Comparison of ENCODE assay signal across 8 cellular contexts in the genomic region with DNA sequence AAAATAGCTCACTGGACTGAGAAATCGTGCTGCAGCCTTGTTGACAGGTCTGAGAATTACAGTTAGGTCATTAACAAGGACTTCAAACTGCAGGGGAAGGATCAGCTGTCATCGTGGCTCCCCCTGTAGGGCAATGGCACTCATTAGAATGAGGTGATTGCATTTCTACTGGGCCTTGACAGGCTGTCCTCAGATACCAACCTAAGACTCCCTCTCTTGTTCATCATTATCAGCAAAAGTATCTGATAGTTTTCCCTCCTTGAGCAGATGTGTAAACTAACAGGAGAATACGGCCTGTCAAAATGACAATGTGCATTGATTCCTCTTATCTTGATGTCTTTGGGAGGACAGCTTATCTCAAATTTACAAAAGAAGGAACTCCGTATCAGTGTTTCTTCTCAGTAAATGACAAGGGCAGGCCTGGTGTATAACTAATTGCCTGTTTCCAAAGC.
A peak's percentile ranks its signal among the peaks of the same experiment; 100 is the strongest.
DNase-seq lines count a peak whose midpoint lies in the region; ATAC-seq, FAIRE-seq and TF ChIP-seq lines count a peak whose summit lies in the region.

No MANE protein-coding gene starts in this region.

- H3K27me3 ChIP-seq in NT2/D1 (ENCODE audit: insufficient read depth, insufficient read length) (no peaks in the 10 kb centered on the region), endodermal cell (ENCODE audit: control insufficient read depth, insufficient read depth, low read length, poor library complexity, severe bottlenecking) (no peaks in the 10 kb centered on the region)

- no peaks in the 10 kb centered on the region for H3K9me3 ChIP-seq in A549
- H3K9me3 ChIP-seq in NT2/D1 (ENCODE audit: insufficient read depth, low read length): no peaks in the 10 kb centered on the region
- H3K9me3 ChIP-seq in endodermal cell (ENCODE audit: control insufficient read depth, low read length): peaks cover 6% of the 10 kb centered on the region

- H3K36me3 ChIP-seq in NT2/D1 (ENCODE audit: insufficient read depth, insufficient read length, low read length) (no peaks in the 10 kb centered on the region), endodermal cell (ENCODE audit: control insufficient read depth, insufficient read depth, low read length) (no peaks in the 10 kb centered on the region)

- WGBS in A549 (ENCODE audit: missing lambda C conversion rate): 51% methylated on average over 4 of the region's 4 CpGs
- WGBS in endodermal cell (ENCODE audit: insufficient coverage in 1 of 2, insufficient read length in 1 of 2), 2 experiments: 10 to 17% methylated on average over 3 to 4 of the region's 4 CpGs

- H3K4me3 Mint-ChIP-seq in endodermal cell: no peak overlapping the region

- ATAC-seq in A549 (peak; percentile 81 to 82; a peak in 5 of 6 replicates), GM18498 (IDR thresholded peaks at IDR 0.05; ENCODE audit: unreplicated experiment) (peak; percentile 72), HG03175 (IDR thresholded peaks at IDR 0.05; ENCODE audit: unreplicated experiment) (peak; percentile 72)

- peaks cover 12% of the 10 kb centered on the region for H3K4me1 Mint-ChIP-seq in endodermal cell

- H3K27me3 Mint-ChIP-seq in endodermal cell (ENCODE audit: insufficient read depth): no peaks in the 10 kb centered on the region

- peak; percentile 19 to 62 for DNase-seq in A549 (ENCODE audit: low read depth in 1 of 2, low spot score in 1 of 2)
- peak; percentile 64 for DNase-seq in NT2/D1 (ENCODE audit: low read depth, low spot score)
- DNase-seq in endodermal cell: peak; percentile 89
- DNase-seq in stimulated activated CD8-positive, alpha-beta memory T cell treated with anti-CD3 and anti-CD28 coated beads, Interleukin-4, amount 100 ng/mL, for 48 hours: peak; percentile 34
- DNase-seq in GM19238 (ENCODE audit: insufficient read length, low spot score): no peak
- no peak for DNase-seq in NCI-H2227 treated with DMSO at 0.1 percent for 48 hours (lab: John Stamatoyannopoulos, UW)

- TF ChIP-seq CTCF in A549 (IDR thresholded peaks at IDR 0.05) (peak; percentile 35; the same call in 2 of the 3 replicates), endodermal cell (conservative IDR thresholded peaks at IDR 0.05) (peak; percentile 93)

- CTCF ChIA-PET in A549 (lab: Yijun Ruan, JAX): interaction anchor here (1.1 to 1.8 kb wide), 5 partner anchors 8 to 46 kb away, joined by 3 to 6 read pairs (median 4); no protein-coding TSS in a partner anchor

- no peak overlapping the region for H3K4me2 ChIP-seq in A549

- no peak for TF ChIP-seq EP300 in A549 (IDR thresholded peaks at IDR 0.05)

- no peak overlapping the region for H3K4me3 ChIP-seq in A549
- no peak overlapping the region for H3K4me3 ChIP-seq in NT2/D1 (ENCODE audit: insufficient read length, low read depth)
- H3K4me3 ChIP-seq in endodermal cell (ENCODE audit: low read length): no peak overlapping the region

- no peak overlapping the region for H3K27ac Mint-ChIP-seq in endodermal cell

- FAIRE-seq in A549 (lab: Jason Lieb, UNC): no peak

- H3K4me1 ChIP-seq in A549 (no peaks in the 10 kb centered on the region), NT2/D1 (ENCODE audit: insufficient read depth, insufficient read length) (no peaks in the 10 kb centered on the region), endodermal cell (ENCODE audit: control insufficient read depth, insufficient read depth, low read length) (no peaks in the 10 kb centered on the region)

- POLR2A ChIA-PET in A549 (lab: Yijun Ruan, JAX): no interaction called here

- no peak for TF ChIP-seq POLR2A in A549 (IDR thresholded peaks at IDR 0.05; ENCODE audit: low read length)

- H3K9ac ChIP-seq in NT2/D1 (ENCODE audit: insufficient read length, low read depth): no peak overlapping the region
- H3K9ac ChIP-seq in endodermal cell (ENCODE audit: extremely low read depth, low read length, poor library complexity, severe bottlenecking): no peak overlapping the region

- H3K9me3 Mint-ChIP-seq in endodermal cell: peaks cover 11% of the 10 kb centered on the region

- H3K27ac ChIP-seq in A549: no peak overlapping the region
- no peak overlapping the region for H3K27ac ChIP-seq in endodermal cell (ENCODE audit: low read depth, low read length)

- TF ChIP-seq RAD21 in A549 (conservative IDR thresholded peaks at IDR 0.05 in 1 of 2, IDR thresholded peaks at IDR 0.05 in 1 of 2): peak; percentile 46 to 66; a peak in 4 of 5 replicates

- H3K36me3 Mint-ChIP-seq in endodermal cell (ENCODE audit: low read depth): peaks cover 2% of the 10 kb centered on the region

TF ChIP-seq in A549, 52 proteins besides CTCF, POLR2A, EP300 and RAD21:
- TF ChIP-seq SMC3 (IDR thresholded peaks at IDR 0.05) (peak; percentile 47; the same call in 2 of the 3 replicates), FOSL2 (IDR thresholded peaks at IDR 0.05) (no peak), FOSL2 (CRISPR knock-in tag; IDR thresholded peaks at IDR 0.05) (no peak)

Comparison
In these comparisons a context has a peak if more than half of its experiments do, and no peak if none do; other contexts are left out.
1. DNase-seq: peak in A549 (2 of 2), NT2/D1 (single experiment), endodermal cell (single experiment) and stimulated activated CD8-positive, alpha-beta memory T cell treated with anti-CD3 and anti-CD28 coated beads, Interleukin-4, amount 100 ng/mL, for 48 hours (single experiment); none in GM19238 (single experiment) and NCI-H2227 treated with DMSO at 0.1 percent for 48 hours (single experiment).
2. Peak in every context shown above with its lines, with median percentiles within 50 percentile points of each other: ATAC-seq.